8 cellular contexts compared by ENCODE assay signal in genomic region chr6:117517995-117518394, GRCh38. TPM values are rescaled to one million over a fixed set of nuclear protein-coding genes. Genes with fewer than 3 reads are reported as not detected.
DNase-seq lines count a peak whose midpoint lies in the region; ATAC-seq, FAIRE-seq and TF ChIP-seq lines count a peak whose summit lies in the region.
"Not testable (repeated sequence)": the region's sequence is repeated elsewhere in the genome, so short reads cannot be mapped to it uniquely, and the experiment has no call there.
"Had no signal": no experiment of that assay in that cellular context is flagged by ENCODE, and none has a peak within 500 bp of the region (broad histone marks: within the 10 kb centered on the region; RNA-seq: fewer than 3 reads in every experiment).

No MANE protein-coding gene starts in this region.

- BruUV-seq in Caco-2 (replicated peaks; lab: Mats Ljungman, UMichigan); HepG2 (replicated peaks; lab: Mats Ljungman, UMichigan): not testable (repeated sequence)

- H3K4me2 ChIP-seq in A549; hepatocyte; HepG2 (ENCODE audit: low read depth, low read length): not testable (repeated sequence)

- H3K9ac ChIP-seq in HepG2 (ENCODE audit: insufficient read depth, low read depth, low read length); liver (ENCODE audit: low read depth in 1 of 2, low read length in 2 of 2): not testable (repeated sequence)

- H3K27me3 ChIP-seq in Caco-2 (replicated peaks; ENCODE audit: control insufficient read depth, insufficient read depth, low read length); hepatocyte; HepG2 (ENCODE audit: control insufficient read depth in 1 of 2, insufficient read depth in 2 of 2, low read length in 2 of 2); liver (ENCODE audit: control insufficient read depth in 4 of 4, insufficient read depth in 4 of 4, low read length in 3 of 4); right lobe of liver: not testable (repeated sequence)

- intact Hi-C loops in Caco-2 (cut with micrococcal nuclease; ENCODE audit: unreplicated experiment); HepG2 (cut with micrococcal nuclease; ENCODE audit: unreplicated experiment); right lobe of liver (cut with DNase I): not testable (repeated sequence)

- H3K36me3 ChIP-seq in Caco-2 (ENCODE audit: control insufficient read depth, insufficient read depth, low read length); hepatocyte (replicated peaks; ENCODE audit: insufficient read depth, low read depth); liver (ENCODE audit: control insufficient read depth in 4 of 4, insufficient read depth in 3 of 4, low read depth in 1 of 4, low read length in 3 of 4); right lobe of liver: not testable (repeated sequence)
- H3K36me3 ChIP-seq in HepG2 (replicated peaks in 1 of 2; ENCODE audit: control insufficient read depth in 1 of 2, insufficient read depth in 2 of 2, low read length in 2 of 2): peaks cover 9 to 25% of the 10 kb centered on the region in 2 experiments; a peak in 4 of 5 replicates

- POLR2A ChIA-PET in A549 (lab: Yijun Ruan, JAX); Caco-2 (lab: Charles Lee): not testable (repeated sequence)
- POLR2A ChIA-PET in HepG2 (lab: Yijun Ruan, JAX): interaction anchor here (3.6 kb wide), 1 partner anchor 35 kb away, joined by 15 read pairs; the partner anchor contains the start of gene DCBLD1

- H3K36me3 Mint-ChIP-seq in Caco-2 (ENCODE audit: insufficient read depth, unreplicated experiment): peaks cover 57% of the 10 kb centered on the region

- TF ChIP-seq RAD21 in A549 (conservative IDR thresholded peaks at IDR 0.05 in 1 of 2, IDR thresholded peaks at IDR 0.05 in 1 of 2); HepG2 (CRISPR knock-in tag; IDR thresholded peaks at IDR 0.05); liver (IDR thresholded peaks at IDR 0.05): not testable (repeated sequence)

- WGBS in A549 (ENCODE audit: missing lambda C conversion rate): 87% methylated on average over 5 of the region's 5 CpGs
- 86% methylated on average over 5 of the region's 5 CpGs for WGBS in hepatocyte (ENCODE audit: low lambda C conversion rate, missing lambda C conversion rate)
- 84% methylated on average over 5 of the region's 5 CpGs for WGBS in HepG2 (ENCODE audit: low lambda C conversion rate)
- 49% methylated on average over 5 of the region's 5 CpGs for WGBS in liver
- WGBS in right lobe of liver (ENCODE audit: insufficient coverage, low coverage, low lambda C conversion rate, missing lambda C conversion rate): 24% methylated on average over 5 of the region's 5 CpGs

- H3K9me3 Mint-ChIP-seq in Caco-2 (ENCODE audit: unreplicated experiment): not testable (repeated sequence)

- H3K9me2 ChIP-seq in hepatocyte (replicated peaks; ENCODE audit: insufficient read depth): not testable (repeated sequence)

- H3K27me3 Mint-ChIP-seq in Caco-2 (ENCODE audit: insufficient read depth, unreplicated experiment): not testable (repeated sequence)

- TF ChIP-seq EP300 in A549 (IDR thresholded peaks at IDR 0.05); HepG2 (IDR thresholded peaks at IDR 0.05; ENCODE audit: low read depth in 2 of 2, low read length in 2 of 2); HepG2 (CRISPR knock-in tag; IDR thresholded peaks at IDR 0.05; ENCODE audit: borderline replicate concordance): not testable (repeated sequence)

- H3K27ac ChIP-seq in A549 (peak overlapping the region; percentile 88 to 95; a peak in 5 of 6 replicates), hepatocyte (peak overlapping the region; percentile 50), liver (ENCODE audit: low read depth in 1 of 2, low read length in 2 of 2) (peak overlapping the region; percentile 29 to 51), right lobe of liver (peak overlapping the region in 2 of 3 donors; percentile 64 to 70)
- not testable (repeated sequence) for H3K27ac ChIP-seq in HepG2 (ENCODE audit: extremely low read length, insufficient read depth, low read length)

- H4K20me1 ChIP-seq in hepatocyte (ENCODE audit: insufficient read depth, poor library complexity, severe bottlenecking); HepG2 (ENCODE audit: insufficient read depth, low read length): not testable (repeated sequence)

- not testable (repeated sequence) for H3K4me3 ChIP-seq in A549; Caco-2 (ENCODE audit: low read depth, low read length); hepatocyte; HepG2 (replicated peaks in 1 of 3; ENCODE audit: insufficient read depth in 1 of 3, low read depth in 2 of 3, low read length in 3 of 3); liver (ENCODE audit: low read depth in 1 of 3, low read length in 3 of 3); right lobe of liver

- not testable (repeated sequence) for H3K9me3 ChIP-seq in A549; Caco-2; hepatocyte (ENCODE audit: low read depth); HepG2 (ENCODE audit: low read length); liver (ENCODE audit: control insufficient read depth in 4 of 4, low read length in 3 of 4); right lobe of liver

- H3K4me1 ChIP-seq in A549 (peaks cover 98% of the 10 kb centered on the region), Caco-2 (peaks cover 67% of the 10 kb centered on the region), hepatocyte (ENCODE audit: insufficient read depth) (peaks cover 37% of the 10 kb centered on the region), HepG2 (ENCODE audit: insufficient read depth, low read length) (peaks cover 55% of the 10 kb centered on the region), liver (ENCODE audit: control insufficient read depth in 4 of 4, insufficient read depth in 4 of 4, low read length in 3 of 4) (peaks cover 5 to 18% (median 12%) of the 10 kb centered on the region in 4 donors), right lobe of liver (peaks cover 0 to 31% (median 9%) of the 10 kb centered on the region in 4 donors)

- not testable (repeated sequence) for H3K79me2 ChIP-seq in hepatocyte; HepG2 (ENCODE audit: insufficient read depth, low read length)

- ATAC-seq in A549, HepG2: not testable (repeated sequence)
- ATAC-seq in left lobe of liver: peak; percentile 78
- ATAC-seq in right lobe of liver: peak; percentile 61 to 82 (median 74)

- not testable (repeated sequence) for TF ChIP-seq CTCF in A549 (IDR thresholded peaks at IDR 0.05); Caco-2 (IDR thresholded peaks at IDR 0.05; ENCODE audit: insufficient read depth in 1 of 2, low read depth in 1 of 2, low read length in 1 of 2, severe bottlenecking in 1 of 2, unreplicated experiment in 1 of 2); hepatocyte (IDR thresholded peaks at IDR 0.05; ENCODE audit: poor library complexity); HepG2 (CRISPR knock-in tag; IDR thresholded peaks at IDR 0.05); liver (IDR thresholded peaks at IDR 0.05; ENCODE audit: low read depth, low read length, missing input control); right lobe of liver (IDR thresholded peaks at IDR 0.05)

- CTCF ChIA-PET in A549 (lab: Yijun Ruan, JAX) (interaction anchor here (2.4 kb wide), 1 partner anchor 69 kb away, joined by 11 read pairs; no protein-coding TSS in a partner anchor), Caco-2 (lab: Charles Lee) (interaction anchor here (0.6 kb wide), 1 partner anchor 555 kb away, joined by 3 read pairs; no protein-coding TSS in a partner anchor)
- CTCF ChIA-PET in HepG2 (lab: Yijun Ruan, JAX; ENCODE audit: low intra/inter-chr PET ratio, low total read pairs): not testable (repeated sequence)

- not testable (repeated sequence) for H2AFZ ChIP-seq in hepatocyte; HepG2 (ENCODE audit: low read length)

- TF ChIP-seq POLR2A in A549 (IDR thresholded peaks at IDR 0.05; ENCODE audit: low read length); HepG2 (IDR thresholded peaks at IDR 0.05; ENCODE audit: insufficient read depth in 1 of 2, low read depth in 2 of 2, low read length in 2 of 2); right lobe of liver (IDR thresholded peaks at IDR 0.05): not testable (repeated sequence)

- not testable (repeated sequence) for DNase-seq in A549 (ENCODE audit: low read depth in 1 of 2, low spot score in 1 of 2); Caco-2; hepatocyte (ENCODE audit: low spot score); left lobe of liver (ENCODE audit: low spot score); HepG2 (ENCODE audit: low spot score)
- DNase-seq in right lobe of liver: peak in 1 of 3 donors; percentile 56

- H3K27ac Mint-ChIP-seq in Caco-2 (ENCODE audit: unreplicated experiment): peak overlapping the region; percentile 94

- H3K4me3 Mint-ChIP-seq in Caco-2 (ENCODE audit: unreplicated experiment): not testable (repeated sequence)

- not testable (repeated sequence) for FAIRE-seq in A549 (lab: Jason Lieb, UNC); HepG2 (lab: Jason Lieb, UNC)

- H3K4me1 Mint-ChIP-seq in Caco-2 (ENCODE audit: low read depth, unreplicated experiment): peaks cover 55% of the 10 kb centered on the region

- in situ Hi-C loops in HepG2 (cut with HindIII; ENCODE audit: extremely low pct_ligation_motif_present, low pct_unique_long_range_greater_than_20kb): not testable (repeated sequence)

RNA-seq across cellular contexts. Expression of gene DCBLD1, which starts 35.5 kb away (rescaled TPM):
- polyA plus RNA-seq in A549 (2011; rRNA removed): 39.3 and 49.1 TPM in 2 replicates
- polyA plus RNA-seq in A549 (2012; cell fraction: cytosol; rRNA removed): 14.1 and 18.1 TPM in 2 replicates
- polyA plus RNA-seq in A549 (2012; cell fraction: nucleus; rRNA removed): 37.0 and 37.9 TPM in 2 replicates
- polyA plus RNA-seq in A549 (2017; fragmentation: RNase III; extraction: RNeasy Plus Mini Kit Qiagen cat#74134 plus additional on column Dnase treatment): 48.0 to 60.4 TPM (median 58.4 TPM) in 3 replicates
- 31.1 and 35.7 TPM in 2 replicates for polyA minus RNA-seq in A549 (2011; rRNA and poly(A)+ RNA removed)
- 69.3 and 73.4 TPM in 2 replicates for total RNA-seq in Caco-2 (2022)
- 23.8 and 40.1 TPM in 2 replicates for total RNA-seq in hepatocyte
- 12.8 and 18.9 TPM in 2 replicates for polyA plus RNA-seq in hepatocyte
- total RNA-seq in left lobe of liver: 9.0 TPM
- total RNA-seq in HepG2 (2016; rRNA removed; fragmentation: Illumina TruSeq; extraction: Trizol): 26.0 and 41.5 TPM in 2 replicates
- 23.2 and 25.3 TPM in 2 replicates for total RNA-seq in HepG2 (2016; cell fraction: cytosol; rRNA removed; fragmentation: Illumina TruSeq; extraction: Trizol; ENCODE audit: low read depth)
- total RNA-seq in HepG2 (2016; cell fraction: insoluble cytoplasmic fraction; rRNA removed; fragmentation: Illumina TruSeq; extraction: Trizol): 20.4 and 37.6 TPM in 2 replicates
- 25.3 and 27.7 TPM in 2 replicates for total RNA-seq in HepG2 (2016; cell fraction: membrane; rRNA removed; fragmentation: Illumina TruSeq; extraction: Trizol)
- 42.3 and 54.4 TPM in 2 replicates for total RNA-seq in HepG2 (2016; cell fraction: nucleus; rRNA removed; fragmentation: Illumina TruSeq; extraction: Trizol)
- 17.5 and 23.2 TPM in 2 replicates for polyA plus RNA-seq in HepG2 (2011; rRNA removed)
- polyA plus RNA-seq in HepG2 (2011; cell fraction: cytosol; rRNA removed): 15.5 and 17.2 TPM in 2 replicates
- polyA plus RNA-seq in HepG2 (2011; cell fraction: nucleus; rRNA removed): 27.8 and 35.0 TPM in 2 replicates
- polyA plus RNA-seq in HepG2 (2012): 16.7 and 19.0 TPM in 2 replicates
- polyA plus RNA-seq in HepG2 (2016; cell fraction: cytosol; fragmentation: Illumina TruSeq; extraction: Trizol; ENCODE audit: low read depth): 6.6 TPM in 2 replicates
- polyA plus RNA-seq in HepG2 (2016; cell fraction: insoluble cytoplasmic fraction; fragmentation: Illumina TruSeq; extraction: Trizol; ENCODE audit: low read depth): 17.6 TPM in 2 replicates
- 12.8 and 13.8 TPM in 2 replicates for polyA plus RNA-seq in HepG2 (2016; cell fraction: membrane; fragmentation: Illumina TruSeq; extraction: Trizol; ENCODE audit: low read depth)
- 82.1 and 89.2 TPM in 2 replicates for polyA plus RNA-seq in HepG2 (2016; cell fraction: nucleus; fragmentation: Illumina TruSeq; extraction: Trizol; ENCODE audit: insufficient read depth, low read depth)
- polyA minus RNA-seq in HepG2 (2011; rRNA and poly(A)+ RNA removed; ENCODE audit: low replicate concordance): 3.6 and 20.0 TPM in 2 replicates
- 18.9 and 22.3 TPM in 2 replicates for polyA minus RNA-seq in HepG2 (2011; cell fraction: cytosol; rRNA and poly(A)+ RNA removed)
- polyA minus RNA-seq in HepG2 (2011; cell fraction: nucleus; rRNA and poly(A)+ RNA removed): 44.4 and 61.2 TPM in 2 replicates
- total RNA-seq in liver: 10 to 100 TPM in 1 of 2 donors, 1 to 10 TPM in 1; 2.7 to 10.4 TPM
- 1 to 10 TPM; 4.3 to 4.6 TPM for polyA plus RNA-seq in liver
- total RNA-seq in right lobe of liver: 10 to 100 TPM in 4 of 6 experiments, 1 to 10 TPM in 2; 7.6 to 22.8 (median 10.8) TPM
- total RNA-seq: G401 had no signal
